Comparison of ENCODE assay signal across 1 cellular context in genomic region chr19:1862424-1863307, GRCh38.
TF ChIP-seq lines count a peak whose summit lies in the region.

No MANE protein-coding gene starts in this region.

TF ChIP-seq in GM23338, 12 proteins besides CTCF, POLR2A, EP300 and RAD21 (continued from another document):
- no peak for TF ChIP-seq ZNF462 (CRISPR knock-in tag; IDR thresholded peaks at IDR 0.05)
- no peak for TF ChIP-seq NANOG (IDR thresholded peaks at IDR 0.05; ENCODE audit: borderline replicate concordance)
